15 cellular contexts compared by ENCODE assay signal in the genomic region with DNA sequence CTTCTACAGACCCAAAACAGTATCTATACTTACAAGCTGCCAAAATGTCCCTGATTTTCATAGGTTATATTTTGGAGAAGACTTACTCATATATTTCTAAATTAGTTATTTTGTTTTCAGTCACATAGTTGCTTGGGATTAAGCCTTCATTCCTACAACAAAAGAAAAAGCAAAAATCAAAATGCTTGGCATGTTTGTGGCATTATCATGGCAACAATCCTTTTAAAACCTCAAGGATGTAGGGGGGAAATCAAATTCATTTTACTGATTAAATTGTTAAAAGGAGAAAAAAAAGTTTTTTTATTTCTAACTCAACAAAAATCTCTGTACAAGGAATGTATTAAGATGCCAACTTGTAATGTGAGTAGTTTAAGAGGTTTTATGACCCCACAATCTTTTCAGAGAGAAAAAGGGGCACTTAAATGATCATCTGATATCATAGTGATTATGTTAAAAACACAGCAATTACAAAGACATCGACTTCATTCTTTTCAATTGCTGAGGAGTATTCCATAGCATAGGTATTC. TPM values are rescaled to one million over a fixed set of nuclear protein-coding genes. Genes with fewer than 3 reads are reported as not detected.
"Had no signal": no experiment of that assay in that cellular context is flagged by ENCODE, and none has a peak within 500 bp of the region (broad histone marks: within the 10 kb centered on the region; RNA-seq: fewer than 3 reads in every experiment).

No MANE protein-coding gene starts in this region.

- H3K36me3 Mint-ChIP-seq: type B pancreatic cell had no signal

- H3K9me3 Mint-ChIP-seq: neural crest cell, type B pancreatic cell had no signal

- H3K4me3 ChIP-seq: heart left ventricle, spleen had no signal

- H3K27me3 Mint-ChIP-seq: stimulated activated naive CD8-positive, alpha-beta T cell treated with anti-CD3 and anti-CD28 coated beads, Interleukin-15, amount 100 ng/mL, for 72 hours; type B pancreatic cell had no signal

- H3K27ac ChIP-seq: heart left ventricle, spleen had no signal

- H3K36me3 ChIP-seq: heart left ventricle, spleen had no signal

- H3K4me3 Mint-ChIP-seq: neural crest cell; stimulated activated naive CD8-positive, alpha-beta T cell treated with anti-CD3 and anti-CD28 coated beads, Interleukin-15, amount 100 ng/mL, for 72 hours; type B pancreatic cell had no signal

- H3K4me1 Mint-ChIP-seq: neural crest cell had no signal

- H3K27ac Mint-ChIP-seq: stimulated activated naive CD8-positive, alpha-beta T cell treated with anti-CD3 and anti-CD28 coated beads, Interleukin-15, amount 100 ng/mL, for 72 hours; type B pancreatic cell had no signal

- ATAC-seq: heart left ventricle, sciatic nerve had no signal

- H3K27me3 ChIP-seq: heart left ventricle, spleen had no signal

- DNase-seq: activated CD4-positive, alpha-beta T cell treated with anti-CD3 and anti-CD28 coated beads, Interleukin-2, amount 50 U/mL, for 4 hours; activated CD4-positive, CD25-positive, alpha-beta regulatory T cell treated with anti-CD3 and anti-CD28 coated beads, Interleukin-2, amount 50 U/mL, for 72 hours; activated naive CD4-positive, alpha-beta T cell treated with anti-CD3 and anti-CD28 coated beads, Interleukin-2, amount 50 U/mL, for 16 hours; activated T-cell treated with anti-CD3 and anti-CD28 coated beads, Interleukin-2, amount 50 U/mL, for 1 hour; amygdala; cortex of kidney; effector CD8-positive, alpha-beta T cell; foreskin melanocyte; heart left ventricle; mesendoderm; spleen; stimulated activated naive CD8-positive, alpha-beta T cell treated with anti-CD3 and anti-CD28 coated beads, Interleukin-15, amount 100 ng/mL, for 72 hours had no signal

RNA-seq across cellular contexts. Expression of a gene that starts 23.5 kb away (rescaled TPM):
- total RNA-seq: neural crest cell had no signal
